In genomic region chr3:15924914-15925313, GRCh38 we compare ENCODE assay signal across 20 cellular contexts.
A peak's percentile ranks its signal among the peaks of the same experiment; 100 is the strongest.
DNase-seq lines count a peak whose midpoint lies in the region; ATAC-seq, FAIRE-seq and TF ChIP-seq lines count a peak whose summit lies in the region.
"Had no signal": no experiment of that assay in that cellular context is flagged by ENCODE, and none has a peak within 500 bp of the region (broad histone marks: within the 10 kb centered on the region; RNA-seq: fewer than 3 reads in every experiment).

No MANE protein-coding gene starts in this region.

- no peak for TF ChIP-seq CTCF in bronchial epithelial cell (IDR thresholded peaks at IDR 0.05; ENCODE audit: insufficient read depth, low read length, severe bottlenecking)

- H3K27ac Mint-ChIP-seq in activated T-helper 17 cell treated with anti-CD3 and anti-CD28 coated beads, Interleukin-2, amount 50 U/mL, for 72 hours: no peak overlapping the region
- H3K27ac Mint-ChIP-seq: T-cell had no signal

- no peak overlapping the region for H3K4me3 Mint-ChIP-seq in activated T-helper 17 cell treated with anti-CD3 and anti-CD28 coated beads, Interleukin-2, amount 50 U/mL, for 72 hours
- H3K4me3 Mint-ChIP-seq: T-cell had no signal

- no peaks in the 10 kb centered on the region for H3K9me3 Mint-ChIP-seq in activated T-helper 17 cell treated with anti-CD3 and anti-CD28 coated beads, Interleukin-2, amount 50 U/mL, for 72 hours
- H3K9me3 Mint-ChIP-seq: T-cell had no signal

- no peaks in the 10 kb centered on the region for H3K36me3 ChIP-seq in bronchial epithelial cell (ENCODE audit: control insufficient read depth, insufficient read depth, low read length)
- H3K36me3 ChIP-seq: HAP-1 had no signal

- H3K4me1 Mint-ChIP-seq in activated T-helper 17 cell treated with anti-CD3 and anti-CD28 coated beads, Interleukin-2, amount 50 U/mL, for 72 hours: no peaks in the 10 kb centered on the region
- H3K4me1 Mint-ChIP-seq: T-cell had no signal

- ATAC-seq in GM21526 (IDR thresholded peaks at IDR 0.05; ENCODE audit: low FRiP score, unreplicated experiment): no peak
- no peak for ATAC-seq in activated T-helper 17 cell treated with anti-CD3 and anti-CD28 coated beads, Interleukin-2, amount 50 U/mL, for 72 hours (replicated peaks)
- ATAC-seq: PC-3, SK-N-SH treated with all-trans-retinoic acid at 6 μM for 48 hours, T-cell had no signal

- DNase-seq in NCI-H345 (lab: John Stamatoyannopoulos, UW) (peak; percentile 12), NCI-H345 treated with DMSO at 0.1 percent for 48 hours (lab: John Stamatoyannopoulos, UW; ENCODE audit: unreplicated experiment) (no peak), NCI-H1105 (lab: John Stamatoyannopoulos, UW) (peak; percentile 21), NCI-H2081 treated with DMSO at 0.1 percent for 48 hours (lab: John Stamatoyannopoulos, UW) (peak; percentile 23), bronchial epithelial cell (ENCODE audit: low read depth) (peak; percentile 14), NCI-H1694 treated with DMSO at 0.1 percent for 48 hours (lab: John Stamatoyannopoulos, UW) (no peak)
- DNase-seq: 8988T, Caco-2, DMS79, NCI-H226, NCI-H82, PC-3, RPMI8226, SIG-M5, T-cell had no signal

- no peaks in the 10 kb centered on the region for H3K36me3 Mint-ChIP-seq in activated T-helper 17 cell treated with anti-CD3 and anti-CD28 coated beads, Interleukin-2, amount 50 U/mL, for 72 hours (ENCODE audit: low read depth)
- H3K36me3 Mint-ChIP-seq: T-cell had no signal

- no peak for FAIRE-seq in bronchial epithelial cell (lab: Jason Lieb, UNC)
- FAIRE-seq: GM12892 had no signal

- H3K27me3 ChIP-seq in bronchial epithelial cell (ENCODE audit: control insufficient read depth, insufficient read depth, low read length): no peaks in the 10 kb centered on the region

- H3K27me3 Mint-ChIP-seq in activated T-helper 17 cell treated with anti-CD3 and anti-CD28 coated beads, Interleukin-2, amount 50 U/mL, for 72 hours: no peaks in the 10 kb centered on the region

- H3K4me3 ChIP-seq in bronchial epithelial cell (ENCODE audit: low read depth, low read length): no peak overlapping the region
- H3K4me3 ChIP-seq: HAP-1 had no signal

Comparison
In these comparisons a context has a peak if more than half of its experiments do, and no peak if none do; other contexts are left out.
1. DNase-seq: peak in NCI-H345 (single experiment), NCI-H1105 (single experiment), NCI-H2081 treated with DMSO at 0.1 percent for 48 hours (single experiment) and bronchial epithelial cell (single experiment); none in NCI-H345 treated with DMSO at 0.1 percent for 48 hours (single experiment) and NCI-H1694 treated with DMSO at 0.1 percent for 48 hours (single experiment).